ENCODE assay signal across 1 cellular context in genomic region chr7:91280180-91280579, GRCh38.
TF ChIP-seq lines count a peak whose summit lies in the region.

No MANE protein-coding gene starts in this region.

TF ChIP-seq in SK-N-SH treated with all-trans-retinoic acid at 6 μM for 48 hours, 23 proteins besides CTCF, POLR2A, EP300 and RAD21 (continued from another document):
- TF ChIP-seq ISL1 (CRISPR knock-in tag; IDR thresholded peaks at IDR 0.05) (no peak), BACH2 (CRISPR knock-in tag; IDR thresholded peaks at IDR 0.05; ENCODE audit: borderline replicate concordance) (no peak), POU6F1 (CRISPR knock-in tag; IDR thresholded peaks at IDR 0.05; ENCODE audit: borderline replicate concordance, low read depth) (no peak), ZFP3 (CRISPR knock-in tag; IDR thresholded peaks at IDR 0.05) (no peak), GLIS3 (CRISPR knock-in tag; IDR thresholded peaks at IDR 0.05) (no peak), TOX (CRISPR knock-in tag; IDR thresholded peaks at IDR 0.05; ENCODE audit: borderline replicate concordance) (no peak), OSR1 (CRISPR knock-in tag; IDR thresholded peaks at IDR 0.05) (no peak)
TF ChIP-seq in SK-N-SH treated with all-trans-retinoic acid at 6 μM for 48 hours: peak in this region for 0.
